In the genomic region with DNA sequence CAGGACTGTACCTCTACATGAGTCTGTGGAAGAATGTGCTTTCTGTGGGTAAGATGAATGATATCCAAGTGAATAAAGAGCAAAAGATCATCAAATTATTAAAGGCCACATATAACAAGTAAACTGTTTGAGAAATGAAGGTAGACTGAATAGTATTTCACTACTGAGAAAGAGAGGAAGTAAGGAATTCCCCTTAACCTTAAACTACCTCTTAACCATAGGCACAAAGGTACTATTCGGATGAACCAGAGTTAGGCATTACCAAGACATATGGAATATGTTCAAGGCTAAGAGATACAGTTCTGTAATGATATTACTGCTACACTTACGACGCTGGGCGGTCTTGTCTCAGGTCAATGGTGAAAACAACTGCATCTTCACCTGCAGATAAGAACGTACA, we compare ENCODE assay signal across 22 cellular contexts. TPM values are rescaled to one million over a fixed set of nuclear protein-coding genes. Genes with fewer than 3 reads are reported as not detected.
DNase-seq lines count a peak whose midpoint lies in the region; ATAC-seq and FAIRE-seq lines count a peak whose summit lies in the region.
"Had no signal": no experiment of that assay in that cellular context is flagged by ENCODE, and none has a peak within 500 bp of the region (broad histone marks: within the 10 kb centered on the region; RNA-seq: fewer than 3 reads in every experiment).

No MANE protein-coding gene starts in this region.

- no peaks in the 10 kb centered on the region for H3K9me3 Mint-ChIP-seq in stimulated activated naive CD8-positive, alpha-beta T cell treated with anti-CD3 and anti-CD28 coated beads, Interleukin-15, amount 100 ng/mL, for 72 hours
- H3K9me3 Mint-ChIP-seq in memory B cell, result no peaks in the 10 kb centered on the region
- H3K9me3 Mint-ChIP-seq: CD8-positive, alpha-beta T cell; IgD-negative memory B cell had no signal

- intact Hi-C loops in posterior vena cava (cut with DNase I), result no loop called here

- peak overlapping the region; percentile 23 to 27 for H3K27ac Mint-ChIP-seq in stimulated activated naive CD8-positive, alpha-beta T cell treated with anti-CD3 and anti-CD28 coated beads, Interleukin-15, amount 100 ng/mL, for 72 hours
- H3K27ac Mint-ChIP-seq in memory B cell, result peak overlapping the region; percentile 88
- H3K27ac Mint-ChIP-seq: CD8-positive, alpha-beta T cell had no signal

- H3K4me1 Mint-ChIP-seq in stimulated activated naive CD8-positive, alpha-beta T cell treated with anti-CD3 and anti-CD28 coated beads, Interleukin-15, amount 100 ng/mL, for 72 hours, result no peaks in the 10 kb centered on the region
- H3K4me1 Mint-ChIP-seq in memory B cell, result peaks cover 14% of the 10 kb centered on the region

- no peak for ATAC-seq in stimulated activated naive CD8-positive, alpha-beta T cell treated with anti-CD3 and anti-CD28 coated beads, Interleukin-15, amount 100 ng/mL, for 72 hours
- no peak for ATAC-seq in stimulated activated naive CD8-positive, alpha-beta T cell treated with anti-CD3 and anti-CD28 coated beads, Interleukin-15, Interleukin-2, amounts not matched to agents 100 U/mL and 50 U/mL, for 24 hours
- peak; percentile 97 for ATAC-seq in memory B cell (ENCODE audit: low read depth)
- ATAC-seq: CD8-positive, alpha-beta T cell; PC-3 had no signal

- H3K4me3 Mint-ChIP-seq in stimulated activated naive CD8-positive, alpha-beta T cell treated with anti-CD3 and anti-CD28 coated beads, Interleukin-15, amount 100 ng/mL, for 72 hours, result no peak overlapping the region
- no peak overlapping the region for H3K4me3 Mint-ChIP-seq in memory B cell
- H3K4me3 Mint-ChIP-seq: CD8-positive, alpha-beta T cell had no signal

- H3K36me3 Mint-ChIP-seq in memory B cell, result peaks cover 35% of the 10 kb centered on the region

- no peak for DNase-seq in stimulated activated naive CD8-positive, alpha-beta T cell treated with anti-CD3 and anti-CD28 coated beads, Interleukin-15, amount 100 ng/mL, for 72 hours
- no peak for DNase-seq in stimulated activated naive CD8-positive, alpha-beta T cell treated with anti-CD3 and anti-CD28 coated beads, Interleukin-15, Interleukin-2, amounts not matched to agents 100 U/mL and 50 U/mL, for 24 hours
- DNase-seq in GM19239 (ENCODE audit: insufficient read length, low spot score) (no peak), memory B cell (ENCODE audit: low spot score in 2 of 2) (no peak), posterior vena cava (ENCODE audit: low spot score) (no peak), NCI-H526 (lab: John Stamatoyannopoulos, UW) (no peak), RCC 7860 (ENCODE audit: low spot score) (no peak)
- DNase-seq: CD8-positive, alpha-beta T cell; Karpas-422; MV-4-11; NCI-H1105 treated with DMSO at 0.1 percent for 48 hours; NCI-H2081; NCI-H2171; NCI-H446; NCI-H526 treated with DMSO at 0.1 percent for 48 hours; PC-3; RPMI8226; SHP77 had no signal

- H3K27me3 Mint-ChIP-seq in stimulated activated naive CD8-positive, alpha-beta T cell treated with anti-CD3 and anti-CD28 coated beads, Interleukin-15, amount 100 ng/mL, for 72 hours, result no peaks in the 10 kb centered on the region
- H3K27me3 Mint-ChIP-seq in memory B cell, result no peaks in the 10 kb centered on the region
- H3K27me3 Mint-ChIP-seq: IgD-negative memory B cell had no signal

- FAIRE-seq in GM19239 (lab: Jason Lieb, UNC) (peak; percentile 26), RCC 7860 (lab: Jason Lieb, UNC) (no peak)
- FAIRE-seq: H54 had no signal

RNA-seq across cellular contexts. Expression of a gene that starts 25.5 kb away (rescaled TPM):
- total RNA-seq in posterior vena cava, result 10 to 100 TPM; 95.3 to 95.5 TPM

RNA-seq across cellular contexts. Expression of a gene that starts 31.6 kb away (rescaled TPM):
- 100 to 1,000 TPM; 299 to 410 TPM for total RNA-seq in posterior vena cava

RNA-seq across cellular contexts. Expression of a gene that starts 46.4 kb away (rescaled TPM):
- 10 to 100 TPM in 1 of 2 donors, 1 to 10 TPM in 1; 4.5 to 10.4 TPM for total RNA-seq in posterior vena cava
- total RNA-seq: A673; CD8-positive, alpha-beta T cell; M059J; PC-3 had no signal

RNA-seq across cellular contexts. Expression of a gene that starts 48.1 kb away (rescaled TPM):
- 10 to 100 TPM; 54.0 to 60.0 TPM for total RNA-seq in posterior vena cava
